9 cellular contexts compared by ENCODE assay signal in genomic region chr7:44882899-44883298, GRCh38. TPM values are rescaled to one million over a fixed set of nuclear protein-coding genes. Genes with fewer than 3 reads are reported as not detected.
DNase-seq lines count a peak whose midpoint lies in the region; ATAC-seq and TF ChIP-seq lines count a peak whose summit lies in the region.
"Had no signal": no experiment of that assay in that cellular context is flagged by ENCODE, and none has a peak within 500 bp of the region (broad histone marks: within the 10 kb centered on the region; RNA-seq: fewer than 3 reads in every experiment).

No MANE protein-coding gene starts in this region.

- peak overlapping the region; percentile 88 for H3K4me2 ChIP-seq in Karpas-422 (ENCODE audit: low read depth, low read length, poor library complexity, severe bottlenecking)

- peak overlapping the region; percentile 25 for H3K27ac Mint-ChIP-seq in Calu3 (ENCODE audit: unreplicated experiment)
- H3K27ac Mint-ChIP-seq in central memory CD8-positive, alpha-beta T cell (ENCODE audit: low read depth) = peak overlapping the region; percentile 29
- peak overlapping the region; percentile 50 for H3K27ac Mint-ChIP-seq in neural crest cell (ENCODE audit: unreplicated experiment)

- TF ChIP-seq CTCF in Calu3 (IDR thresholded peaks at IDR 0.05; ENCODE audit: unreplicated experiment) (no peak), neural crest cell (conservative IDR thresholded peaks at IDR 0.05) (no peak)

- intact Hi-C loops in Calu3 (cut with micrococcal nuclease; ENCODE audit: unreplicated experiment) = no loop called here

- H3K36me3 Mint-ChIP-seq in Calu3 (ENCODE audit: insufficient read depth, unreplicated experiment) (peaks cover 71% of the 10 kb centered on the region), neural crest cell (ENCODE audit: low read depth) (peaks cover 9% of the 10 kb centered on the region)
- peaks cover 21% of the 10 kb centered on the region for H3K36me3 Mint-ChIP-seq in central memory CD8-positive, alpha-beta T cell (ENCODE audit: insufficient read depth)

- H3K9ac ChIP-seq in Karpas-422 (ENCODE audit: low read length) = peak overlapping the region; percentile 5; the same call in 1 of the 2 replicates

- no peak for ATAC-seq in central memory CD8-positive, alpha-beta T cell (replicated peaks; ENCODE audit: extremely low read depth, poor library complexity, severe bottlenecking)
- no peak for ATAC-seq in GM21360 (IDR thresholded peaks at IDR 0.05; ENCODE audit: unreplicated experiment)

- H3K4me3 ChIP-seq in Karpas-422 (ENCODE audit: low read length) = peak overlapping the region; percentile 71

- peaks cover 51% of the 10 kb centered on the region for H3K4me1 Mint-ChIP-seq in Calu3 (ENCODE audit: low read depth, unreplicated experiment)
- H3K4me1 Mint-ChIP-seq in central memory CD8-positive, alpha-beta T cell = peaks cover 44% of the 10 kb centered on the region
- H3K4me1 Mint-ChIP-seq in neural crest cell = peaks cover 58% of the 10 kb centered on the region

- H3K27me3 ChIP-seq in Karpas-422 (ENCODE audit: low read length) = no peaks in the 10 kb centered on the region

- no peaks in the 10 kb centered on the region for H3K9me3 ChIP-seq in Karpas-422 (ENCODE audit: low read length)

- 0 out of 2 replicates have a peak overlapping the region, but pooled peaks have one; percentile 57 for H3K27ac ChIP-seq in Karpas-422 (ENCODE audit: low read length)

- H3K36me3 ChIP-seq in Karpas-422 (ENCODE audit: insufficient read depth, low read length) = peaks cover 32% of the 10 kb centered on the region

- H3K27me3 Mint-ChIP-seq in Calu3 (ENCODE audit: unreplicated experiment) (no peaks in the 10 kb centered on the region), neural crest cell (ENCODE audit: low read depth) (no peaks in the 10 kb centered on the region)
- no peaks in the 10 kb centered on the region for H3K27me3 Mint-ChIP-seq in central memory CD8-positive, alpha-beta T cell

- CTCF ChIA-PET in Calu3 (lab: Charles Lee) = no interaction called here

- no TSS peak for BruUV-seq in Calu3 (replicated peaks; lab: Mats Ljungman, UMichigan)

- H3K4me3 Mint-ChIP-seq in Calu3 (ENCODE audit: low read depth, unreplicated experiment) (peak overlapping the region; percentile 89), neural crest cell (peak overlapping the region; percentile 90)
- peak overlapping the region; percentile 95 for H3K4me3 Mint-ChIP-seq in central memory CD8-positive, alpha-beta T cell

- peaks cover 55% of the 10 kb centered on the region for H3K79me2 ChIP-seq in Karpas-422 (ENCODE audit: low read length)

- H3K4me1 ChIP-seq in Karpas-422 (ENCODE audit: low read length) = peaks cover 69% of the 10 kb centered on the region

- H3K9me3 Mint-ChIP-seq in Calu3 (ENCODE audit: low read depth, unreplicated experiment) = no peaks in the 10 kb centered on the region
- H3K9me3 Mint-ChIP-seq in central memory CD8-positive, alpha-beta T cell = no peaks in the 10 kb centered on the region
- H3K9me3 Mint-ChIP-seq in neural crest cell = no peaks in the 10 kb centered on the region

- DNase-seq in Calu3 = no peak
- no peak for DNase-seq in Karpas-422
- DNase-seq in central memory CD8-positive, alpha-beta T cell (ENCODE audit: low spot score in 2 of 2) = no peak
- no peak for DNase-seq in neural crest cell (ENCODE audit: low read depth, low spot score)
- no peak for DNase-seq in NCI-H526 treated with DMSO at 0.1 percent for 48 hours (lab: John Stamatoyannopoulos, UW)
- no peak for DNase-seq in GF-D8 (lab: John Stamatoyannopoulos, UW)
- DNase-seq in OCI-M1 (lab: John Stamatoyannopoulos, UW) = no peak
- DNase-seq: effector memory CD4-positive, alpha-beta T cell had no signal

- H2AFZ ChIP-seq in Karpas-422 (ENCODE audit: low read length) = no peak overlapping the region

- no peaks in the 10 kb centered on the region for H3K9me2 ChIP-seq in Karpas-422 (replicated peaks; ENCODE audit: insufficient read depth, low read length)

- peaks cover 54% of the 10 kb centered on the region for H4K20me1 ChIP-seq in Karpas-422 (ENCODE audit: insufficient read depth, low read depth, low read length)

RNA-seq across cellular contexts. Expression of gene PURB, which starts 2.4 kb away (rescaled TPM):
- total RNA-seq in Calu3 (2022) (68.5 and 70.8 TPM in 2 replicates), neural crest cell (26.2 and 27.3 TPM in 2 replicates)
- 7.3 and 11.8 TPM in 2 replicates for total RNA-seq in Karpas-422 (2014; rRNA removed; shearing (Covaris generic); ENCODE audit: low replicate concordance)

RNA-seq across cellular contexts. Expression of gene H2AZ2, which starts 35.0 kb away (rescaled TPM):
- total RNA-seq in Calu3 (2022) (300 and 371 TPM in 2 replicates), neural crest cell (351 and 353 TPM in 2 replicates)
- total RNA-seq in Karpas-422 (2014; rRNA removed; shearing (Covaris generic); ENCODE audit: low replicate concordance) = 188 and 202 TPM in 2 replicates
